Comparison of ENCODE assay signal across 8 cellular contexts in the genomic region with DNA sequence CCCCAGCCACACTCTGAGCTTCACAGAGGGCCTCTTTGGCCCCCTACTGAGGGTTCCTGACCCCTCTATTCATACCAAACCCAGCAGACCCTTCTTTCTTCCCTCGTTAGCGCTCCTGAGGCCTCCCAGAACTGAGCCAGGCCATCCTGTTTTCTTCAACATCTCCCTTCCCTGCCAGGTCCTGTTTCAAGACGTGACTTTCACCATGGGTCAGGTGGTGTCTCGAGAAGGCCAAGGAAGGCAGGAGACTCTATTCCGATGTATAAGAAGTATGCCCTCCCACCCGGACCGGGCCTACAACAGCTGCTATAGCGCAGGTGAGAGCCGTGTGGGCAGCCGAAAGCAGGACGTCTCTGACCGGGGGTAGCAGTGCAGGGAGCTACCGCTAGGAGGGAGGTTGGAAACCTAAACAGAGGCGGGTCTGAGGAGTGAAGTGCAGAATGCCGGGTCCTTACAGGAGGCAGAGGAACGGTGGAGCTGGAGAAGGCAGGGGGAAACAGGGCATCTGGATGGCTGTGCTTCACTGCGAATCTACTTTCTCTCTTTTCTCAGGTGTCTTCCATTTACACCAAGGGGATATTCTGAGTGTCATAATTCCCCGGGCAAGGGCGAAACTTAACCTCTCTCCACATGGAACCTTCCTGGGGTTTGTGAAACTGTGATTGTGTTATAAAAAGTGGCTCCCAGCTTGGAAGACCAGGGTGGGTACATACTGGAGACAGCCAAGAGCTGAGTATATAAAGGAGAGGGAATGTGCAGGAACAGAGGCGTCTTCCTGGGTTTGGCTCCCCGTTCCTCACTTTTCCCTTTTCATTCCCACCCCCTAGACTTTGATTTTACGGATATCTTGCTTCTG. TPM values are rescaled to one million over a fixed set of nuclear protein-coding genes. Genes with fewer than 3 reads are reported as not detected.
DNase-seq lines count a peak whose midpoint lies in the region; ATAC-seq and TF ChIP-seq lines count a peak whose summit lies in the region.

No MANE protein-coding gene starts in this region.

- peaks cover 42% of the 10 kb centered on the region for H3K79me2 ChIP-seq in OCI-LY3 (ENCODE audit: low read length)

- H2AFZ ChIP-seq in OCI-LY3 (ENCODE audit: low read depth, low read length): no peak overlapping the region

- no peaks in the 10 kb centered on the region for H3K9me3 Mint-ChIP-seq in activated naive CD4-positive, alpha-beta T cell treated with anti-CD3 and anti-CD28 coated beads, Interleukin-2, amount 50 U/mL, for 72 hours

- H3K36me3 ChIP-seq in OCI-LY3 (replicated peaks; ENCODE audit: low read depth, low read length) (peaks cover 8% of the 10 kb centered on the region), left ventricle myocardium inferior (peaks cover 25% of the 10 kb centered on the region), rectal smooth muscle tissue (ENCODE audit: control insufficient read depth, insufficient read depth, low read length) (peaks cover 13% of the 10 kb centered on the region)

- H3K9me3 ChIP-seq in OCI-LY3 (ENCODE audit: insufficient read depth, low read length): no peaks in the 10 kb centered on the region
- no peaks in the 10 kb centered on the region for H3K9me3 ChIP-seq in left ventricle myocardium inferior (replicated peaks)

- peaks cover 7 to 8% of the 10 kb centered on the region in 2 donors for H3K36me3 Mint-ChIP-seq in activated naive CD4-positive, alpha-beta T cell treated with anti-CD3 and anti-CD28 coated beads, Interleukin-2, amount 50 U/mL, for 72 hours

- peaks cover 42% of the 10 kb centered on the region for H3K4me1 ChIP-seq in OCI-LY3 (ENCODE audit: low read length)
- peaks cover 81% of the 10 kb centered on the region for H3K4me1 ChIP-seq in left ventricle myocardium inferior
- peaks cover 40% of the 10 kb centered on the region for H3K4me1 ChIP-seq in rectal smooth muscle tissue (ENCODE audit: control insufficient read depth, insufficient read depth, low read length)

- H3K27ac ChIP-seq in OCI-LY3 (ENCODE audit: low read length): peak overlapping the region; percentile 31
- peak overlapping the region; percentile 94 for H3K27ac ChIP-seq in left ventricle myocardium inferior (replicated peaks)
- peak overlapping the region; percentile 99 for H3K27ac ChIP-seq in rectal smooth muscle tissue (ENCODE audit: low read depth, low read length)

- peak overlapping the region; percentile 100 for H3K4me2 ChIP-seq in OCI-LY3 (ENCODE audit: low read length)

- ATAC-seq in activated naive CD4-positive, alpha-beta T cell treated with anti-CD3 and anti-CD28 coated beads, Interleukin-2, amount 50 U/mL, for 72 hours: peak; percentile 44 to 56

- H3K27me3 ChIP-seq in OCI-LY3 (ENCODE audit: low read depth, low read length) (no peaks in the 10 kb centered on the region), left ventricle myocardium inferior (ENCODE audit: low read depth) (no peaks in the 10 kb centered on the region), rectal smooth muscle tissue (ENCODE audit: control insufficient read depth, insufficient read depth, low read length) (no peaks in the 10 kb centered on the region)

- H3K9ac ChIP-seq in OCI-LY3 (ENCODE audit: low read length): peak overlapping the region; percentile 55
- H3K9ac ChIP-seq in rectal smooth muscle tissue (ENCODE audit: low read length): peak overlapping the region; percentile 33

- no peaks in the 10 kb centered on the region for H4K20me1 ChIP-seq in OCI-LY3 (ENCODE audit: insufficient read depth, low read length)

- intact Hi-C loops in left ventricle myocardium inferior (cut with micrococcal nuclease): loop anchor here (10.0 kb wide), 1 partner anchor 46 kb away; no protein-coding TSS in a partner anchor

- H3K27ac Mint-ChIP-seq in activated naive CD4-positive, alpha-beta T cell treated with anti-CD3 and anti-CD28 coated beads, Interleukin-2, amount 50 U/mL, for 72 hours: peak overlapping the region; percentile 89 to 95

- H3K4me3 ChIP-seq in OCI-LY3 (ENCODE audit: low read length) (peak overlapping the region; percentile 90), left ventricle myocardium inferior (peak overlapping the region; percentile 99), rectal smooth muscle tissue (ENCODE audit: low read length) (peak overlapping the region; percentile 66)

- DNase-seq in DMS 273 (lab: John Stamatoyannopoulos, UW; ENCODE audit: unreplicated experiment): peak; percentile 46
- no peak for DNase-seq in DMS 273 treated with DMSO at 0.1 percent for 48 hours (lab: John Stamatoyannopoulos, UW)
- DNase-seq in activated naive CD4-positive, alpha-beta T cell treated with anti-CD3 and anti-CD28 coated beads, Interleukin-2, amount 50 U/mL, for 72 hours (ENCODE audit: low spot score in 2 of 2): peak in 1 of 2 donors; percentile 74
- DNase-seq in left ventricle myocardium inferior: peak; percentile 61
- no peak for DNase-seq in NCI-H1436 (lab: John Stamatoyannopoulos, UW)
- DNase-seq in NCI-H187 (lab: John Stamatoyannopoulos, UW): no peak

- TF ChIP-seq CTCF in OCI-LY3 (IDR thresholded peaks at IDR 0.05; ENCODE audit: low read depth, low read length): peak; percentile 33
- TF ChIP-seq CTCF in left ventricle myocardium inferior (IDR thresholded peaks at IDR 0.05; ENCODE audit: borderline replicate concordance): peak; percentile 59

RNA-seq across cellular contexts. Expression of a gene that starts 1.3 kb away (rescaled TPM):
- total RNA-seq in activated naive CD4-positive, alpha-beta T cell treated with anti-CD3 and anti-CD28 coated beads, Interleukin-2, amount 50 U/mL, for 72 hours: 10 to 100 TPM; 42.9 to 46.3 TPM
- 29.5 TPM for total RNA-seq in left ventricle myocardium inferior

RNA-seq across cellular contexts. Expression of a gene that starts 1.9 kb away (rescaled TPM):
- 1 to 10 TPM; 4.6 to 6.0 TPM for total RNA-seq in activated naive CD4-positive, alpha-beta T cell treated with anti-CD3 and anti-CD28 coated beads, Interleukin-2, amount 50 U/mL, for 72 hours
- 6.3 TPM for total RNA-seq in left ventricle myocardium inferior

RNA-seq across cellular contexts. Expression of a gene that starts 11.5 kb away (rescaled TPM):
- total RNA-seq in activated naive CD4-positive, alpha-beta T cell treated with anti-CD3 and anti-CD28 coated beads, Interleukin-2, amount 50 U/mL, for 72 hours: 10 to 100 TPM; 16.4 to 18.9 TPM
- 29.9 TPM for total RNA-seq in left ventricle myocardium inferior

RNA-seq across cellular contexts. Expression of a gene that starts 19.0 kb away (rescaled TPM):
- total RNA-seq in activated naive CD4-positive, alpha-beta T cell treated with anti-CD3 and anti-CD28 coated beads, Interleukin-2, amount 50 U/mL, for 72 hours: 10 to 100 TPM in 1 of 2 donors, 1 to 10 TPM in 1; 7.6 to 12.7 TPM
- total RNA-seq in left ventricle myocardium inferior: 25.5 TPM

RNA-seq across cellular contexts. Expression of a gene that starts 23.3 kb away (rescaled TPM):
- 10 to 100 TPM; 52.1 to 60.6 TPM for total RNA-seq in activated naive CD4-positive, alpha-beta T cell treated with anti-CD3 and anti-CD28 coated beads, Interleukin-2, amount 50 U/mL, for 72 hours
- 24.9 TPM for total RNA-seq in left ventricle myocardium inferior

Comparison
In these comparisons a context has a peak if more than half of its experiments do, and no peak if none do; other contexts are left out.
1. DNase-seq: peak in DMS 273 (single experiment) and left ventricle myocardium inferior (single experiment); none in DMS 273 treated with DMSO at 0.1 percent for 48 hours (single experiment), NCI-H1436 (single experiment) and NCI-H187 (0 of 2).
2. H3K27ac ChIP-seq: peak in every context shown above with its lines; median percentile 99 in rectal smooth muscle tissue; 94 in left ventricle myocardium inferior; 31 in OCI-LY3.
3. Peak in every context shown above with its lines, with median percentiles within 50 percentile points of each other: H3K4me3 ChIP-seq.